21 cellular contexts compared by ENCODE assay signal in genomic region chr12:25716842-25717241, GRCh38.
DNase-seq lines count a peak whose midpoint lies in the region; ATAC-seq and TF ChIP-seq lines count a peak whose summit lies in the region.
"Had no signal": no experiment of that assay in that cellular context is flagged by ENCODE, and none has a peak within 500 bp of the region (broad histone marks: within the 10 kb centered on the region; RNA-seq: fewer than 3 reads in every experiment).

No MANE protein-coding gene starts in this region.

- H3K4me1 Mint-ChIP-seq in activated CD4-positive, alpha-beta memory T cell treated with anti-CD3 and anti-CD28 coated beads for 36 hours (ENCODE audit: low read depth): no peaks in the 10 kb centered on the region
- H3K4me1 Mint-ChIP-seq: CD4-positive, CD25-positive, alpha-beta regulatory T cell had no signal

- H3K4me3 Mint-ChIP-seq in activated CD4-positive, alpha-beta memory T cell treated with anti-CD3 and anti-CD28 coated beads for 36 hours: no peak overlapping the region
- H3K4me3 Mint-ChIP-seq: CD4-positive, CD25-positive, alpha-beta regulatory T cell; IgD-negative memory B cell had no signal

- CTCF ChIA-PET in activated CD4-positive, alpha-beta memory T cell treated with anti-CD3 and anti-CD28 coated beads for 36 hours (lab: Charles Lee): no interaction called here
- CTCF ChIA-PET in mammary epithelial cell (lab: Charles Lee; ENCODE audit: low non-redundant PET): no interaction called here

- no peaks in the 10 kb centered on the region for H3K79me2 ChIP-seq in mammary epithelial cell (ENCODE audit: insufficient read depth, low read length)

- no peak overlapping the region for H2AFZ ChIP-seq in mammary epithelial cell (ENCODE audit: low read depth, low read length)

- H3K27me3 Mint-ChIP-seq in activated CD4-positive, alpha-beta memory T cell treated with anti-CD3 and anti-CD28 coated beads for 36 hours: peaks cover 2% of the 10 kb centered on the region

- no peak overlapping the region for H3K4me3 ChIP-seq in fibroblast of mammary gland (ENCODE audit: control insufficient read depth, low read depth, low read length)
- H3K4me3 ChIP-seq in gastrocnemius medialis: no peak overlapping the region
- no peak overlapping the region for H3K4me3 ChIP-seq in mammary epithelial cell (replicated peaks in 1 of 3; ENCODE audit: insufficient read depth in 1 of 3, low read depth in 2 of 3, low read length in 3 of 3)
- H3K4me3 ChIP-seq: A549, GM12878 had no signal

- H3K27ac Mint-ChIP-seq in activated CD4-positive, alpha-beta memory T cell treated with anti-CD3 and anti-CD28 coated beads for 36 hours: no peak overlapping the region
- H3K27ac Mint-ChIP-seq: CD4-positive, CD25-positive, alpha-beta regulatory T cell; IgD-negative memory B cell had no signal

- H3K27ac ChIP-seq in gastrocnemius medialis (no peak overlapping the region), mammary epithelial cell (ENCODE audit: insufficient read depth, low read depth, low read length) (no peak overlapping the region)
- H3K27ac ChIP-seq: A549 had no signal

- intact Hi-C loops in activated CD4-positive, alpha-beta memory T cell treated with anti-CD3 and anti-CD28 coated beads for 36 hours (cut with micrococcal nuclease): no loop called here
- intact Hi-C loops in gastrocnemius medialis (cut with DNase I; ENCODE audit: low total_unique reads): no loop called here
- intact Hi-C loops in mammary epithelial cell (cut with micrococcal nuclease): no loop called here

- H4K20me1 ChIP-seq in mammary epithelial cell (ENCODE audit: insufficient read depth, low read length): no peaks in the 10 kb centered on the region

- POLR2A ChIA-PET in activated CD4-positive, alpha-beta memory T cell treated with anti-CD3 and anti-CD28 coated beads for 36 hours (lab: Charles Lee): no interaction called here

- TF ChIP-seq CTCF in fibroblast of mammary gland (conservative IDR thresholded peaks at IDR 0.05; ENCODE audit: control insufficient read depth, insufficient read depth, low read depth, low read length) (no peak), gastrocnemius medialis (IDR thresholded peaks at IDR 0.05 in 4 of 5, conservative IDR thresholded peaks at IDR 0.05 in 1 of 5) (no peak), mammary epithelial cell (conservative IDR thresholded peaks at IDR 0.05 in 1 of 2, IDR thresholded peaks at IDR 0.05 in 1 of 2; ENCODE audit: extremely low read depth in 1 of 2, insufficient read depth in 1 of 2, low read depth in 1 of 2, low read length in 2 of 2) (no peak)

- H3K9me3 ChIP-seq in gastrocnemius medialis: no peaks in the 10 kb centered on the region
- peaks cover 4% of the 10 kb centered on the region for H3K9me3 ChIP-seq in mammary epithelial cell (replicated peaks; ENCODE audit: insufficient read depth, low read length)
- H3K9me3 ChIP-seq: A549, SK-N-SH had no signal

- H3K36me3 ChIP-seq in gastrocnemius medialis (no peaks in the 10 kb centered on the region), mammary epithelial cell (ENCODE audit: insufficient read depth, low read length) (no peaks in the 10 kb centered on the region)

- no peak for TF ChIP-seq POLR2A in gastrocnemius medialis (IDR thresholded peaks at IDR 0.05)

- no peak overlapping the region for H3K9ac ChIP-seq in mammary epithelial cell (ENCODE audit: insufficient read depth, low read length)
- H3K9ac ChIP-seq: SK-N-SH had no signal

- no peaks in the 10 kb centered on the region for H3K27me3 ChIP-seq in gastrocnemius medialis
- H3K27me3 ChIP-seq in mammary epithelial cell (ENCODE audit: insufficient read depth, low read length): no peaks in the 10 kb centered on the region

- H3K36me3 Mint-ChIP-seq in activated CD4-positive, alpha-beta memory T cell treated with anti-CD3 and anti-CD28 coated beads for 36 hours: no peaks in the 10 kb centered on the region
- H3K36me3 Mint-ChIP-seq: CD4-positive, CD25-positive, alpha-beta regulatory T cell; IgD-negative memory B cell had no signal

- peak; percentile 49 for DNase-seq in AG20443 (ENCODE audit: low spot score)
- peak; percentile 11 for DNase-seq in EL
- peak; percentile 31 for DNase-seq in KBM-7
- peak; percentile 73 for DNase-seq in fibroblast of mammary gland (ENCODE audit: low read depth)
- DNase-seq in GM19238 (ENCODE audit: insufficient read length, low spot score): no peak
- no peak for DNase-seq in activated CD4-positive, alpha-beta memory T cell treated with anti-CD3 and anti-CD28 coated beads for 36 hours
- DNase-seq in gastrocnemius medialis: no peak
- no peak for DNase-seq in mammary epithelial cell
- DNase-seq: AML-193; CD4-positive, CD25-positive, alpha-beta regulatory T cell; GDM1; NCI-H1417 treated with DMSO at 0.1 percent for 48 hours; NCI-H1930; NCI-H510A treated with DMSO at 0.1 percent for 48 hours; Right ventricle myocardium superior; SK-N-SH; T-helper 1 cell had no signal

- H3K4me2 ChIP-seq in mammary epithelial cell (ENCODE audit: insufficient read depth, low read depth, low read length): no peak overlapping the region
- H3K4me2 ChIP-seq: A549, SK-N-SH had no signal

- in situ Hi-C loops in KBM-7 (cut with MboI; ENCODE audit: low pct_unique_long_range_greater_than_20kb, low sequenced_read_pairs) (no loop called here), gastrocnemius medialis (cut with MboI; ENCODE audit: low sequenced_read_pairs in 4 of 4) (no loop called here), mammary epithelial cell (cut with MboI; ENCODE audit: low sequenced_read_pairs in 2 of 2) (no loop called here)

- BruUV-seq in mammary epithelial cell (replicated peaks; lab: Mats Ljungman, UMichigan): no TSS peak

- H3K4me1 ChIP-seq in gastrocnemius medialis (no peaks in the 10 kb centered on the region), mammary epithelial cell (ENCODE audit: insufficient read depth, low read length) (no peaks in the 10 kb centered on the region)
- H3K4me1 ChIP-seq: A549 had no signal

- dilution Hi-C loops in mammary epithelial cell (cut with HindIII; ENCODE audit: low sequenced_read_pairs): no loop called here

- no peaks in the 10 kb centered on the region for H3K9me3 Mint-ChIP-seq in activated CD4-positive, alpha-beta memory T cell treated with anti-CD3 and anti-CD28 coated beads for 36 hours
- H3K9me3 Mint-ChIP-seq: IgD-negative memory B cell had no signal

- ATAC-seq in gastrocnemius medialis: no peak
- ATAC-seq: A549, GM12878, Panc1 had no signal

Comparison
In these comparisons a context has a peak if more than half of its experiments do, and no peak if none do; other contexts are left out.
1. DNase-seq: peak in AG20443 (single experiment), EL (single experiment), KBM-7 (single experiment) and fibroblast of mammary gland (single experiment); none in GM19238 (single experiment), activated CD4-positive, alpha-beta memory T cell treated with anti-CD3 and anti-CD28 coated beads for 36 hours (single experiment), gastrocnemius medialis (0 of 2) and mammary epithelial cell (single experiment).